Comparison of ENCODE assay signal across 8 cellular contexts in the genomic region with DNA sequence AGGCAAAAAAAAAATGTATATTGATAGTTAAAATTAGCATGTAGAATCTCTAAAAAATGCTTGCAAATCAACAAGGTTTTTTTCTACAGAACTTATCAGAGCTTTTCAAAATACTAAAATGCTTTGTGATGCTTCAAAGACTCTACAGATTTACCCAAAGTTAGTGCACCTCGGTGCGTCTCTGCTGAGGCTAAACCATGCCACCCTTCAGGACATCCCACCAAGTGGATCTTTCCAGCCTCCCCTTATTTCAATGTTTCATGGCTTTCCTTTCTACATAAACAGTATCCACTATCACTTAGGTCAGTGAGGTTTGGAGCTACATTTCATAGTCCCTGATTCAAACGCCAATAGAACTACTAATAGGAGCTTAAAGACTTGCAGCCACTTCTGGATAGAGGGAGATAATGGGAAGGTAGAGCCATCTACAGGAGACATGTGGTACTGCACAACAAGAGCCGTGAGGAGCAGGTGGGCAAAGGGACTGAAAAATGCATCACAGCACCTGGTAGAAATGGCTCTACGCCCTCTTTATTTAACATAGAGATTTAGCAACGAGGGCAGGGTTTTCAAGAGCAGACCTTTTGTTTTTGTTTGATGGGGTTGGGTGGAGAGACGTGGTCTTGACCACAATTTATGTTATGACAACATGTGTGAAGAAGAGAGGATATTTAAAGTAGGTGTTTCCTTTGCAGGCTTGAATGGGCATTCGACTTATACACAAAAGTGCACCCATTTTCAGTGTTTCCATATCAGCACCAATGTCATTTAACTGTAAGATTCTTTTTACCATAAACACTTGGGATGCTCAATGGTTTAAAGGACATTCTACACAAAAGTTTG. TPM values are rescaled to one million over a fixed set of nuclear protein-coding genes. Genes with fewer than 3 reads are reported as not detected.
DNase-seq lines count a peak whose midpoint lies in the region; ATAC-seq, FAIRE-seq and TF ChIP-seq lines count a peak whose summit lies in the region.

No MANE protein-coding gene starts in this region.

- no peaks in the 10 kb centered on the region for H3K36me3 Mint-ChIP-seq in activated naive CD4-positive, alpha-beta T cell treated with anti-CD3 and anti-CD28 coated beads, Interleukin-2, amount 50 U/mL, for 72 hours

- peak; percentile 71 to 95 (median 89) for TF ChIP-seq CTCF in heart right ventricle (IDR thresholded peaks at IDR 0.05)

- no peaks in the 10 kb centered on the region for H3K4me1 ChIP-seq in heart right ventricle

- peak; percentile 8 to 23 for DNase-seq in AML-193 (lab: John Stamatoyannopoulos, UW)
- DNase-seq in GM12891 (ENCODE audit: insufficient read length, low spot score): peak; percentile 43
- peak; percentile 30 to 54 for DNase-seq in NCI-H526 (lab: John Stamatoyannopoulos, UW)
- DNase-seq in activated naive CD4-positive, alpha-beta T cell treated with anti-CD3 and anti-CD28 coated beads, Interleukin-2, amount 50 U/mL, for 72 hours (ENCODE audit: low spot score in 2 of 2): peak in 1 of 2 donors; percentile 48
- DNase-seq in heart right ventricle: no peak
- DNase-seq in putamen (ENCODE audit: low spot score): peak; percentile 10
- DNase-seq in cortex of kidney (lab: John Stamatoyannopoulos, UW): no peak

- 30% methylated on average over 8 of the region's 8 CpGs for WGBS in heart right ventricle, 2 donors

- no peak overlapping the region for H3K4me3 ChIP-seq in heart right ventricle

- no peak overlapping the region for H3K27ac ChIP-seq in heart right ventricle

- no peaks in the 10 kb centered on the region for H3K9me3 Mint-ChIP-seq in activated naive CD4-positive, alpha-beta T cell treated with anti-CD3 and anti-CD28 coated beads, Interleukin-2, amount 50 U/mL, for 72 hours

- H3K36me3 ChIP-seq in heart right ventricle: no peaks in the 10 kb centered on the region

- TF ChIP-seq POLR2A in GM12891 (IDR thresholded peaks at IDR 0.05; ENCODE audit: low read depth, low read length): no peak

- intact Hi-C loops in heart right ventricle (cut with DNase I): loop anchor here in 8 of 10 donors (5.0 to 10.0 kb wide), 9 partner anchors 239 to 991 kb away; no protein-coding TSS in a partner anchor

- ATAC-seq in HG03432 (IDR thresholded peaks at IDR 0.05; ENCODE audit: unreplicated experiment) (peak; percentile 67), heart right ventricle (peak in 5 of 8 donors; percentile 23 to 75 (median 58))
- ATAC-seq in activated naive CD4-positive, alpha-beta T cell treated with anti-CD3 and anti-CD28 coated beads, Interleukin-2, amount 50 U/mL, for 72 hours: peak; percentile 50 to 62

- peaks cover 0 to 17% (median 0%) of the 10 kb centered on the region in 7 donors for H3K27me3 ChIP-seq in heart right ventricle

- peak; percentile 88 for FAIRE-seq in GM12891 (lab: Jason Lieb, UNC)

- no peak overlapping the region for H3K27ac Mint-ChIP-seq in activated naive CD4-positive, alpha-beta T cell treated with anti-CD3 and anti-CD28 coated beads, Interleukin-2, amount 50 U/mL, for 72 hours

- H3K9me3 ChIP-seq in heart right ventricle: no peaks in the 10 kb centered on the region

TF ChIP-seq in GM12891, 5 proteins besides CTCF, POLR2A, EP300 and RAD21:
- TF ChIP-seq PAX5 (IDR thresholded peaks at IDR 0.05; ENCODE audit: insufficient read depth, low read length, severe bottlenecking) (no peak), POLR2AphosphoS5 (IDR thresholded peaks at IDR 0.05; ENCODE audit: low read depth, low read length) (no peak), POU2F2 (IDR thresholded peaks at IDR 0.05; ENCODE audit: low read depth, low read length) (no peak), TAF1 (IDR thresholded peaks at IDR 0.05; ENCODE audit: low read depth, low read length) (no peak), SPI1 (IDR thresholded peaks at IDR 0.05; ENCODE audit: low read depth, low read length) (no peak)

RNA-seq across cellular contexts. Expression of a gene that starts 56.1 kb away (rescaled TPM):
- polyA plus RNA-seq in GM12891 (2012; ENCODE audit: low read depth, missing spikeins): not detected
- not detected for total RNA-seq in activated naive CD4-positive, alpha-beta T cell treated with anti-CD3 and anti-CD28 coated beads, Interleukin-2, amount 50 U/mL, for 72 hours
- total RNA-seq in heart right ventricle: not detected
- not detected for polyA plus RNA-seq in heart right ventricle

Comparison
In these comparisons a context has a peak if more than half of its experiments do, and no peak if none do; other contexts are left out.
1. DNase-seq: peak in AML-193 (2 of 2), GM12891 (single experiment), NCI-H526 (2 of 2) and putamen (single experiment); none in heart right ventricle (0 of 2) and cortex of kidney (single experiment).
2. Peak in every context shown above with its lines, with median percentiles within 50 percentile points of each other: ATAC-seq.